ENCODE assay signal across 9 cellular contexts in the genomic region with DNA sequence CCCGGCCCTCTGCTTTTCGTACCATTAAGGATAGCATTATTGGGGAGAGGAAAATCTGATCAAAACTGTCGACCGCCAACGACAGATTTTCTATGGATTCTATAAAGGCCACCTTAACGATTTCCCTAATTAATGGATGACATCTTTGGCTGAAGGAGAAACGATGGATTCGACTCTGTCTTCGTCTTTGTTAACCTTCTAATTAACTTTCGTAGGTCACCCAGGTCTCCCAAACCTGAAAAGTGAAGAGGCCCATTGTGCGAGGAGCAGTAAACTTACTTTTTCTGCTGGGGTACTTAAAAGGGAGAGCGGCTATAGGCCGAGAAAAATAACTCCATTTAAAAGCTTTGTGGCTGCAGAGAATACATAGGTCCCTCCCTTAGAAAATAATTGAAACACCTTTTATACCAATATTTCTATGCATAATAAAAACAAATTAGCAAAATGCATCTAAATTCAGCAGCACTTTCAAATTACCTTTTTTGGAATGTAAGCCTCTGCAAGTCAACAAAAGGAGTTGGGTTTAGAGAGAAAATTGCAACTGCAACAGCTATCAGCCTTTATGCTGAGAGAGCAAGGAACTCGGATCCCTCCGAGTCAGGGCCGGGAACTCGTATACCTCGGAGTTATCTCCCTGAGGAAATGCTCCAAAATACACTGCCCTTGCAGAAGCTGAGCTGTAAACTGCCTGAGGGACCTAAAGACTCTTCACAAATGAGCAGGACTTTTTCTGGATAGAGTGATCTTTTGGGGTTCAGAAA. TPM values are rescaled to one million over a fixed set of nuclear protein-coding genes. Genes with fewer than 3 reads are reported as not detected.
DNase-seq lines count a peak whose midpoint lies in the region; ATAC-seq, FAIRE-seq and TF ChIP-seq lines count a peak whose summit lies in the region.
"Had no signal": no experiment of that assay in that cellular context is flagged by ENCODE, and none has a peak within 500 bp of the region (broad histone marks: within the 10 kb centered on the region; RNA-seq: fewer than 3 reads in every experiment).

No MANE protein-coding gene starts in this region.

- no peak for DNase-seq in heart right ventricle
- no peak for DNase-seq in cardiac septum (ENCODE audit: low spot score)
- DNase-seq in naive B cell, result no peak
- peak; percentile 15 for DNase-seq in urothelium cell line (ENCODE audit: low spot score)
- DNase-seq in HK-2 (ENCODE audit: unreplicated experiment), result no peak

- H3K9me3 ChIP-seq in heart right ventricle, result no peaks in the 10 kb centered on the region

- H3K36me3 Mint-ChIP-seq in brain (no peaks in the 10 kb centered on the region), naive B cell (no peaks in the 10 kb centered on the region)

- no peaks in the 10 kb centered on the region for H3K36me3 ChIP-seq in heart right ventricle

- H3K27ac ChIP-seq in heart right ventricle, result peak overlapping the region in 7 of 10 donors; percentile 55 to 87 (median 79)

- WGBS in heart right ventricle, 2 donors, result 27 to 32% methylated on average over 18 of the region's 18 CpGs

- H3K27me3 Mint-ChIP-seq in brain (peaks cover 30% of the 10 kb centered on the region), naive B cell (peaks cover 69 to 82% (median 81%) of the 10 kb centered on the region in 3 donors)

- ATAC-seq in heart right ventricle (no peak), naive B cell (ENCODE audit: low read depth in 2 of 2) (no peak), GM19467 (IDR thresholded peaks at IDR 0.05; ENCODE audit: unreplicated experiment) (no peak), HG03175 (IDR thresholded peaks at IDR 0.05; ENCODE audit: unreplicated experiment) (no peak)

- H3K9me3 Mint-ChIP-seq in brain (peaks cover 0 to 4% (median 0%) of the 10 kb centered on the region in 5 experiments), naive B cell (peaks cover 0 to 3% (median 0%) of the 10 kb centered on the region in 7 donors)

- H3K4me1 Mint-ChIP-seq in brain (peaks cover 22% of the 10 kb centered on the region), naive B cell (peaks cover 12 to 21% (median 19%) of the 10 kb centered on the region in 3 donors)

- H3K4me1 ChIP-seq in heart right ventricle, result peaks cover 0 to 16% (median 13%) of the 10 kb centered on the region in 9 donors

- peak overlapping the region; percentile 78 to 90 (median 84) for H3K4me3 Mint-ChIP-seq in brain
- peak overlapping the region; percentile 15 to 85 (median 55) for H3K4me3 Mint-ChIP-seq in naive B cell

- peak overlapping the region; percentile 74 to 91 (median 80) for H3K27ac Mint-ChIP-seq in brain
- H3K27ac Mint-ChIP-seq in naive B cell, result no peak overlapping the region

- FAIRE-seq in urothelium cell line (lab: Jason Lieb, UNC), result no peak

- intact Hi-C loops in heart right ventricle (cut with DNase I) (no loop called here), cardiac septum (cut with DNase I) (no loop called here)

- H3K4me3 ChIP-seq in heart right ventricle, result peak overlapping the region in 9 of 10 donors; percentile 25 to 56 (median 48)

- peaks cover 0 to 98% (median 54%) of the 10 kb centered on the region in 7 donors for H3K27me3 ChIP-seq in heart right ventricle

- TF ChIP-seq CTCF in heart right ventricle (IDR thresholded peaks at IDR 0.05), result no peak
- no peak for TF ChIP-seq CTCF in brain (conservative IDR thresholded peaks at IDR 0.05)

RNA-seq across cellular contexts. Expression of gene NR2E1, which starts 31.4 kb away (rescaled TPM):
- not detected for total RNA-seq in heart right ventricle
- polyA plus RNA-seq in heart right ventricle, result not detected
- total RNA-seq in cardiac septum, result 0.08 TPM
- polyA plus RNA-seq in brain (ENCODE audit: insufficient read depth, low read depth, low replicate concordance), result 3.0 TPM
- not detected for polyA plus RNA-seq in naive B cell (ENCODE audit: low read depth in 6 of 6)
- total RNA-seq: lung had no signal

RNA-seq across cellular contexts. Expression of gene OSTM1, which starts 59.9 kb away (rescaled TPM):
- total RNA-seq in heart right ventricle, result 10 to 100 TPM; 34.5 to 57.9 (median 42.3) TPM
- 10 to 100 TPM; 17.3 to 19.5 TPM for polyA plus RNA-seq in heart right ventricle
- 53.4 TPM for total RNA-seq in cardiac septum
- polyA plus RNA-seq in brain (ENCODE audit: insufficient read depth, low read depth, low replicate concordance), result 3.2 TPM
- 10 to 100 TPM; 22.3 to 35.6 (median 32.8) TPM for polyA plus RNA-seq in naive B cell (ENCODE audit: low read depth in 6 of 6)

Comparison
In these comparisons a context has a peak if more than half of its experiments do, and no peak if none do; other contexts are left out.
1. H3K27ac Mint-ChIP-seq: peak in brain (5 of 5); none in naive B cell (0 of 6).